ENCODE assay signal across 1 cellular context in genomic region chr19:54115071-54116063, GRCh38.
TF ChIP-seq lines count a peak whose summit lies in the region.

Gene PRPF31, plus strand, starts transcription at chr19:54115754. Its CDS starts 2,525 bp downstream, at chr19:54118279.
Gene TFPT, minus strand, starts transcription at chr19:54115657. Its CDS starts 388 bp downstream, at chr19:54115269.

TF ChIP-seq in HEK293, 187 proteins besides CTCF, POLR2A, EP300 and RAD21 (continued from another document and continues in another):
- TF ChIP-seq PATZ1 (tag by site-specific recombination; IDR thresholded peaks at IDR 0.05) (peak; percentile 92), ZNF768 (tag by site-specific recombination; IDR thresholded peaks at IDR 0.05) (no peak), MZF1 (tag by site-specific recombination; IDR thresholded peaks at IDR 0.05; ENCODE audit: borderline replicate concordance) (no peak; the same call in 1 of the 2 replicates), ZNF2 (tag by site-specific recombination; IDR thresholded peaks at IDR 0.05) (peak; percentile 97), YY1 (tag by site-specific recombination; IDR thresholded peaks at IDR 0.05) (peak; percentile 79), TRIM28 (IDR thresholded peaks at IDR 0.05; ENCODE audit: borderline replicate concordance, low read length) (peak; percentile 95), KLF9 (tag by site-specific recombination; IDR thresholded peaks at IDR 0.05; ENCODE audit: low read depth) (peak; percentile 75), ZNF624 (tag by site-specific recombination; IDR thresholded peaks at IDR 0.05) (no peak), ZNF433 (tag by site-specific recombination; IDR thresholded peaks at IDR 0.05; ENCODE audit: low read depth) (no peak), ZNF791 (tag by site-specific recombination; IDR thresholded peaks at IDR 0.05) (no peak), RBAK (tag by site-specific recombination; IDR thresholded peaks at IDR 0.05) (no peak; the same call in 1 of the 2 replicates), SP2 (tag by site-specific recombination; IDR thresholded peaks at IDR 0.05) (peak; percentile 90), ZNF18 (tag by site-specific recombination; IDR thresholded peaks at IDR 0.05) (no peak), ZNF16 (tag by site-specific recombination; IDR thresholded peaks at IDR 0.05; ENCODE audit: low read depth) (no peak), GLI4 (tag by site-specific recombination; IDR thresholded peaks at IDR 0.05) (peak; percentile 96), ZNF623 (tag by site-specific recombination; IDR thresholded peaks at IDR 0.05) (peak; percentile 19; the same call in 1 of the 2 replicates), YY2 (tag by site-specific recombination; IDR thresholded peaks at IDR 0.05) (peak; percentile 88), SETDB1 (IDR thresholded peaks at IDR 0.05; ENCODE audit: insufficient read length, low read length) (no peak), ZNF596 (tag by site-specific recombination; IDR thresholded peaks at IDR 0.05) (no peak), ZNF426 (tag by site-specific recombination; IDR thresholded peaks at IDR 0.05) (no peak), ZNF561 (tag by site-specific recombination; IDR thresholded peaks at IDR 0.05; ENCODE audit: borderline replicate concordance) (peak; percentile 99), HOXA7 (CRISPR knock-in tag; IDR thresholded peaks at IDR 0.05; ENCODE audit: borderline replicate concordance) (peak; percentile 90), PRDM6 (tag by site-specific recombination; IDR thresholded peaks at IDR 0.05) (no peak), ZNF274 (IDR thresholded peaks at IDR 0.05; ENCODE audit: low read length) (no peak), ZNF274 (tag by site-specific recombination; IDR thresholded peaks at IDR 0.05; ENCODE audit: borderline replicate concordance) (no peak), ZNF549 (tag by site-specific recombination; IDR thresholded peaks at IDR 0.05) (no peak), ZXDB (tag by site-specific recombination; IDR thresholded peaks at IDR 0.05) (peak; percentile 99), ZNF792 (tag by site-specific recombination; IDR thresholded peaks at IDR 0.05) (no peak), ZNF777 (tag by site-specific recombination; IDR thresholded peaks at IDR 0.05; ENCODE audit: borderline replicate concordance) (no peak), ZNF521 (tag by site-specific recombination; IDR thresholded peaks at IDR 0.05) (no peak), ZNF677 (tag by site-specific recombination; IDR thresholded peaks at IDR 0.05) (no peak), ZBTB6 (tag by site-specific recombination; IDR thresholded peaks at IDR 0.05) (peak; percentile 34), ZNF654 (tag by site-specific recombination; IDR thresholded peaks at IDR 0.05; ENCODE audit: low read depth) (no peak), ZNF704 (tag by site-specific recombination; IDR thresholded peaks at IDR 0.05) (no peak), ZNF112 (tag by site-specific recombination; IDR thresholded peaks at IDR 0.05) (no peak), ZBTB26 (tag by site-specific recombination; optimal IDR thresholded peaks at IDR 0.05) (peak; percentile 57), GLIS1 (tag by site-specific recombination; IDR thresholded peaks at IDR 0.05) (peak; percentile 33), ZNF280D (tag by site-specific recombination; IDR thresholded peaks at IDR 0.05) (peak; percentile 88), ZNF175 (tag by site-specific recombination; IDR thresholded peaks at IDR 0.05) (no peak), INSM2 (tag by site-specific recombination; IDR thresholded peaks at IDR 0.05) (peak; percentile 77), KLF17 (tag by site-specific recombination; IDR thresholded peaks at IDR 0.05) (peak; percentile 93), ZNF670 (tag by site-specific recombination; IDR thresholded peaks at IDR 0.05; ENCODE audit: low read depth) (no peak), ZNF692 (tag by site-specific recombination; IDR thresholded peaks at IDR 0.05) (peak; percentile 86), BCL11B (tag by site-specific recombination; IDR thresholded peaks at IDR 0.05; ENCODE audit: low read depth) (no peak; the same call in 1 of the 2 replicates), ZNF629 (tag by site-specific recombination; IDR thresholded peaks at IDR 0.05) (peak; percentile 78), ZNF501 (tag by site-specific recombination; IDR thresholded peaks at IDR 0.05) (peak; percentile 99), ZNF214 (tag by site-specific recombination; IDR thresholded peaks at IDR 0.05; ENCODE audit: borderline replicate concordance) (no peak), ZSCAN23 (tag by site-specific recombination; IDR thresholded peaks at IDR 0.05) (no peak; the same call in 1 of the 2 replicates), WT1 (tag by site-specific recombination; IDR thresholded peaks at IDR 0.05) (peak; percentile 48; the same call in 1 of the 2 replicates), ZNF335 (tag by site-specific recombination; conservative IDR thresholded peaks at IDR 0.05) (peak; percentile 98), ZNF121 (tag by site-specific recombination; IDR thresholded peaks at IDR 0.05) (peak; percentile 42; the same call in 1 of the 2 replicates), ZNF830 (tag by site-specific recombination; IDR thresholded peaks at IDR 0.05; ENCODE audit: low read depth) (no peak), ZNF580 (tag by site-specific recombination; IDR thresholded peaks at IDR 0.05) (peak; percentile 97)
